ENCODE assay signal across 8 cellular contexts in genomic region chr9:94374176-94375056, GRCh38. TPM values are rescaled to one million over a fixed set of nuclear protein-coding genes. Genes with fewer than 3 reads are reported as not detected.
DNase-seq lines count a peak whose midpoint lies in the region; ATAC-seq and TF ChIP-seq lines count a peak whose summit lies in the region.
"Not testable (repeated sequence)": the region's sequence is repeated elsewhere in the genome, so short reads cannot be mapped to it uniquely, and the experiment has no call there.

No MANE protein-coding gene starts in this region.

- peak; percentile 85 for ATAC-seq in GM19452 (IDR thresholded peaks at IDR 0.05; ENCODE audit: unreplicated experiment)
- ATAC-seq in HG03571 (IDR thresholded peaks at IDR 0.05; ENCODE audit: unreplicated experiment): peak; percentile 90

- not testable (repeated sequence) for H3K9me3 Mint-ChIP-seq in CD4-positive, alpha-beta memory T cell

- WGBS in liver: under 1% methylated on average over 100 of the region's 106 CpGs

- H3K4me3 Mint-ChIP-seq in CD4-positive, alpha-beta memory T cell: peak overlapping the region; percentile 89 to 94 (median 90)

- H3K27ac ChIP-seq in CD4-positive, alpha-beta memory T cell (ENCODE audit: low read depth, low read length): peak overlapping the region; percentile 44
- H3K27ac ChIP-seq in liver (ENCODE audit: low read depth in 1 of 2, low read length in 2 of 2): peak overlapping the region; percentile 63 to 64

- intact Hi-C loops in CD4-positive, alpha-beta memory T cell (cut with micrococcal nuclease): loop anchor here (10.0 kb wide), 1 partner anchor 210 kb away; no protein-coding TSS in a partner anchor

- POLR2A ChIA-PET in CD4-positive, alpha-beta memory T cell (lab: Charles Lee; ENCODE audit: partially characterized antibody): not testable (repeated sequence)

- H3K27me3 ChIP-seq in CD4-positive, alpha-beta memory T cell (ENCODE audit: insufficient read depth, low read length); liver (ENCODE audit: control insufficient read depth in 4 of 4, insufficient read depth in 4 of 4, low read length in 3 of 4): not testable (repeated sequence)

- DNase-seq in CD4-positive, alpha-beta memory T cell: peak; percentile 85 to 91 (median 89)
- DNase-seq in NCI-H748 treated with DMSO at 0.1 percent for 48 hours (lab: John Stamatoyannopoulos, UW) (peak; percentile 91), dermis microvascular lymphatic vessel endothelial cell (ENCODE audit: low read depth in 2 of 2) (peak; percentile 69 to 89)
- DNase-seq in activated CD4-positive, alpha-beta T cell treated with anti-CD3 and anti-CD28 coated beads, Interleukin-2, amount 50 U/mL, for 24 hours (ENCODE audit: low read depth in 1 of 2, low spot score in 1 of 2): peak; percentile 72 to 83
- peak; percentile 90 for DNase-seq in stimulated activated CD4-positive, alpha-beta T cell treated with anti-CD3 and anti-CD28 coated beads, Interleukin-4, amount 100 ng/mL, for 1 hour

- peak overlapping the region; percentile 91 to 95 (median 92) for H3K27ac Mint-ChIP-seq in CD4-positive, alpha-beta memory T cell

- CTCF ChIA-PET in CD4-positive, alpha-beta memory T cell (lab: Charles Lee; ENCODE audit: partially characterized antibody): not testable (repeated sequence)

- peaks cover 5 to 15% (median 11%) of the 10 kb centered on the region in 4 donors for H3K4me1 Mint-ChIP-seq in CD4-positive, alpha-beta memory T cell

- peak; percentile 21 to 46 for TF ChIP-seq RAD21 in liver (IDR thresholded peaks at IDR 0.05)

- H3K9ac ChIP-seq in liver (ENCODE audit: low read depth in 1 of 2, low read length in 2 of 2): peak overlapping the region in 1 of 2 donors; percentile 59

- H3K4me3 ChIP-seq in CD4-positive, alpha-beta memory T cell (ENCODE audit: low read length in 2 of 2): peak overlapping the region in 1 of 2 donors; percentile 48
- peak overlapping the region; percentile 32 to 68 (median 68) for H3K4me3 ChIP-seq in liver (ENCODE audit: low read depth in 1 of 3, low read length in 3 of 3)

- not testable (repeated sequence) for H3K36me3 Mint-ChIP-seq in CD4-positive, alpha-beta memory T cell

- not testable (repeated sequence) for H3K27me3 Mint-ChIP-seq in CD4-positive, alpha-beta memory T cell

- H3K9me3 ChIP-seq in CD4-positive, alpha-beta memory T cell (ENCODE audit: control insufficient read depth in 1 of 2, low read length in 2 of 2); liver (ENCODE audit: control insufficient read depth in 4 of 4, low read length in 3 of 4): not testable (repeated sequence)

- not testable (repeated sequence) for TF ChIP-seq CTCF in liver (IDR thresholded peaks at IDR 0.05; ENCODE audit: low read depth, low read length, missing input control)

- not testable (repeated sequence) for H3K36me3 ChIP-seq in CD4-positive, alpha-beta memory T cell (ENCODE audit: insufficient read depth, low read length); liver (ENCODE audit: control insufficient read depth in 4 of 4, insufficient read depth in 3 of 4, low read depth in 1 of 4, low read length in 3 of 4)

- not testable (repeated sequence) for H3K4me1 ChIP-seq in CD4-positive, alpha-beta memory T cell (ENCODE audit: insufficient read depth, low read length); liver (ENCODE audit: control insufficient read depth in 4 of 4, insufficient read depth in 4 of 4, low read length in 3 of 4)

TF ChIP-seq in liver, 16 proteins besides CTCF, POLR2A, EP300 and RAD21:
- TF ChIP-seq, protein P1, sequence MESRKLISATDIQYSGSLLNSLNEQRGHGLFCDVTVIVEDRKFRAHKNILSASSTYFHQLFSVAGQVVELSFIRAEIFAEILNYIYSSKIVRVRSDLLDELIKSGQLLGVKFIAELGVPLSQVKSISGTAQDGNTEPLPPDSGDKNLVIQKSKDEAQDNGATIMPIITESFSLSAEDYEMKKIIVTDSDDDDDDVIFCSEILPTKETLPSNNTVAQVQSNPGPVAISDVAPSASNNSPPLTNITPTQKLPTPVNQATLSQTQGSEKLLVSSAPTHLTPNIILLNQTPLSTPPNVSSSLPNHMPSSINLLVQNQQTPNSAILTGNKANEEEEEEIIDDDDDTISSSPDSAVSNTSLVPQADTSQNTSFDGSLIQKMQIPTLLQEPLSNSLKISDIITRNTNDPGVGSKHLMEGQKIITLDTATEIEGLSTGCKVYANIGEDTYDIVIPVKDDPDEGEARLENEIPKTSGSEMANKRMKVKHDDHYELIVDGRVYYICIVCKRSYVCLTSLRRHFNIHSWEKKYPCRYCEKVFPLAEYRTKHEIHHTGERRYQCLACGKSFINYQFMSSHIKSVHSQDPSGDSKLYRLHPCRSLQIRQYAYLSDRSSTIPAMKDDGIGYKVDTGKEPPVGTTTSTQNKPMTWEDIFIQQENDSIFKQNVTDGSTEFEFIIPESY (IDR thresholded peaks at IDR 0.05): peak; percentile 52
- TF ChIP-seq GABPA (IDR thresholded peaks at IDR 0.05 in 1 of 2, conservative IDR thresholded peaks at IDR 0.05 in 1 of 2) (peak; percentile 77 to 93), HNF4A (conservative IDR thresholded peaks at IDR 0.05) (peak; percentile 36 to 42), RXRA (IDR thresholded peaks at IDR 0.05) (peak; percentile 32 to 36), JUND (IDR thresholded peaks at IDR 0.05) (peak; percentile 38 to 54), REST (IDR thresholded peaks at IDR 0.05) (peak; percentile 59), SP1 (IDR thresholded peaks at IDR 0.05) (peak; percentile 78), YY1 (IDR thresholded peaks at IDR 0.05) (peak; percentile 59)

RNA-seq across cellular contexts. Expression of gene NUTM2F, which starts 46.0 kb away (rescaled TPM):
- not detected for total RNA-seq in CD4-positive, alpha-beta memory T cell
- polyA plus RNA-seq in CD4-positive, alpha-beta memory T cell: not detected
- not detected in 2 replicates for total RNA-seq in dermis microvascular lymphatic vessel endothelial cell
- total RNA-seq in liver: under 1 TPM in 1 of 2 donors, not detected in 1; under 0.01 TPM
- polyA plus RNA-seq in liver: under 1 TPM in 1 of 2 donors, not detected in 1; 0.01 TPM
